1 cellular context compared by ENCODE assay signal in genomic region chr17:77869665-77870132, GRCh38.
TF ChIP-seq lines count a peak whose summit lies in the region.

No MANE protein-coding gene starts in this region.

TF ChIP-seq in GM12878, 131 proteins besides CTCF, POLR2A, EP300 and RAD21 (continued from another document and continues in another):
- TF ChIP-seq SKIL (IDR thresholded peaks at IDR 0.05; ENCODE audit: low read depth, poor library complexity, severe bottlenecking) (peak; percentile 92), GATAD2B (conservative IDR thresholded peaks at IDR 0.05; ENCODE audit: low read depth) (peak; percentile 81), RFX5 (IDR thresholded peaks at IDR 0.05; ENCODE audit: low read depth, low read length) (no peak), REST (IDR thresholded peaks at IDR 0.05; ENCODE audit: low read depth, low read length) (no peak), ELK1 (IDR thresholded peaks at IDR 0.05; ENCODE audit: low read depth, low read length) (no peak), EGR1 (IDR thresholded peaks at IDR 0.05; ENCODE audit: borderline replicate concordance in 1 of 2, low read depth in 2 of 2, low read length in 2 of 2) (no peak), MEF2B (IDR thresholded peaks at IDR 0.05; ENCODE audit: partially characterized antibody, poor library complexity, severe bottlenecking) (peak; percentile 72), HSF1 (IDR thresholded peaks at IDR 0.05; ENCODE audit: low read depth, low read length) (no peak), SMC3 (IDR thresholded peaks at IDR 0.05; ENCODE audit: borderline replicate concordance, low read length) (peak; percentile 17; the same call in 1 of the 2 replicates), TAF1 (IDR thresholded peaks at IDR 0.05; ENCODE audit: borderline replicate concordance, low read depth, low read length) (no peak), IKZF1 (conservative IDR thresholded peaks at IDR 0.05) (peak; percentile 92), MTA2 (IDR thresholded peaks at IDR 0.05; ENCODE audit: low read depth) (peak; percentile 78), ZBTB4 (CRISPR knock-in tag; IDR thresholded peaks at IDR 0.05) (no peak), RBBP5 (conservative IDR thresholded peaks at IDR 0.05) (no peak), ZBTB33 (IDR thresholded peaks at IDR 0.05) (no peak), SIX5 (IDR thresholded peaks at IDR 0.05; ENCODE audit: low read depth, low read length, severe bottlenecking) (no peak), ESRRA (IDR thresholded peaks at IDR 0.05; ENCODE audit: low read length) (no peak), PKNOX1 (IDR thresholded peaks at IDR 0.05) (peak; percentile 62), RCOR1 (conservative IDR thresholded peaks at IDR 0.05; ENCODE audit: low read depth, low read length) (0 out of 2 replicates have a peak, but pooled peaks have one; percentile 66), NKRF (conservative IDR thresholded peaks at IDR 0.05) (peak; percentile 1; the same call in 1 of the 2 replicates), CHD4 (IDR thresholded peaks at IDR 0.05) (no peak), STAT1 (conservative IDR thresholded peaks at IDR 0.05) (no peak), FOXK2 (IDR thresholded peaks at IDR 0.05) (no peak), USF1 (IDR thresholded peaks at IDR 0.05; ENCODE audit: borderline replicate concordance, extremely low read length, insufficient read depth, low read depth, low read length) (no peak), CHD2 (IDR thresholded peaks at IDR 0.05; ENCODE audit: borderline replicate concordance, low read depth, low read length) (peak; percentile 84; the same call in 1 of the 2 replicates), BACH1 (IDR thresholded peaks at IDR 0.05; ENCODE audit: borderline replicate concordance) (peak; percentile 81; the same call in 1 of the 2 replicates), E2F4 (IDR thresholded peaks at IDR 0.05; ENCODE audit: low read depth, low read length) (no peak), IKZF2 (IDR thresholded peaks at IDR 0.05) (peak; percentile 88 to 91), NR2C2 (IDR thresholded peaks at IDR 0.05; ENCODE audit: borderline replicate concordance, control insufficient read depth, insufficient read length, low read depth) (no peak), KDM1A (IDR thresholded peaks at IDR 0.05; ENCODE audit: borderline replicate concordance) (no peak), SRF (IDR thresholded peaks at IDR 0.05; ENCODE audit: low read depth in 2 of 2, low read length in 2 of 2) (no peak), KAT2A (conservative IDR thresholded peaks at IDR 0.05; ENCODE audit: control insufficient read depth, low read depth, low read length) (no peak), SMAD1 (IDR thresholded peaks at IDR 0.05; ENCODE audit: low read depth, partially characterized antibody) (no peak), TCF3 (IDR thresholded peaks at IDR 0.05; ENCODE audit: borderline replicate concordance, insufficient read depth, low read depth, low read length) (peak; percentile 59; the same call in 1 of the 2 replicates), RB1 (IDR thresholded peaks at IDR 0.05; ENCODE audit: borderline replicate concordance) (no peak), GABPA (IDR thresholded peaks at IDR 0.05; ENCODE audit: low read depth) (no peak), JUNB (IDR thresholded peaks at IDR 0.05) (no peak), CBX3 (IDR thresholded peaks at IDR 0.05; ENCODE audit: borderline replicate concordance, low read depth) (no peak), ZNF622 (IDR thresholded peaks at IDR 0.05) (no peak)
